ENCODE assay signal across 23 cellular contexts in genomic region chr7:270351-270983, GRCh38. TPM values are rescaled to one million over a fixed set of nuclear protein-coding genes. Genes with fewer than 3 reads are reported as not detected.
"Had no signal": no experiment of that assay in that cellular context is flagged by ENCODE, and none has a peak within 500 bp of the region (broad histone marks: within the 10 kb centered on the region; RNA-seq: fewer than 3 reads in every experiment).

No MANE protein-coding gene starts in this region.

- H3K4me3 Mint-ChIP-seq: activated CD4-positive, alpha-beta memory T cell treated with anti-CD3 and anti-CD28 coated beads for 36 hours; activated CD4-positive, alpha-beta T cell treated with anti-CD3 and anti-CD28 coated beads for 36 hours; activated naive CD4-positive, alpha-beta T cell treated with anti-CD3 and anti-CD28 coated beads for 36 hours; activated T-helper 1 cell treated with anti-CD3 and anti-CD28 coated beads, Interleukin-12 subunit alpha, Interleukin-12 subunit beta, Interleukin-2, Interleukin-4 antibody, amounts not matched to agents 30 ng/mL and 10 ng/mL and 1 ng/mL, durations not matched to agents 14 hours and 24 hours and 36 hours; effector memory CD8-positive, alpha-beta T cell; natural killer cell treated with Interleukin-12 subunit alpha and Interleukin-12 subunit beta and Interleukin-15 and Interleukin-18, amount 100 ng/mL, for 72 hours; stimulated activated naive CD8-positive, alpha-beta T cell treated with anti-CD3 and anti-CD28 coated beads, Interleukin-15, amount 100 ng/mL, for 72 hours; T-cell; type B pancreatic cell; WTC11 had no signal

- H3K4me1 Mint-ChIP-seq: activated CD4-positive, alpha-beta T cell treated with anti-CD3 and anti-CD28 coated beads for 36 hours; stimulated activated naive CD8-positive, alpha-beta T cell treated with anti-CD3 and anti-CD28 coated beads, Interleukin-15, amount 100 ng/mL, for 72 hours; T-cell; WTC11 had no signal

- H3K27ac ChIP-seq: epithelial cell of prostate, left lung, suprapubic skin had no signal

- H3K27me3 Mint-ChIP-seq: activated CD4-positive, alpha-beta memory T cell treated with anti-CD3 and anti-CD28 coated beads for 36 hours; activated CD4-positive, alpha-beta T cell treated with anti-CD3 and anti-CD28 coated beads for 36 hours; stimulated activated naive CD8-positive, alpha-beta T cell treated with anti-CD3 and anti-CD28 coated beads, Interleukin-15, amount 100 ng/mL, for 72 hours; T-cell had no signal

- H3K9me3 ChIP-seq: suprapubic skin had no signal

- DNase-seq: activated CD4-positive, alpha-beta memory T cell treated with anti-CD3 and anti-CD28 coated beads for 36 hours; activated CD4-positive, alpha-beta T cell treated with anti-CD3 and anti-CD28 coated beads for 36 hours; activated naive CD4-positive, alpha-beta T cell treated with anti-CD3 and anti-CD28 coated beads for 36 hours; activated T-cell treated with anti-CD3 and anti-CD28 coated beads for 4 hours; dermis blood vessel endothelial cell; effector memory CD8-positive, alpha-beta T cell; foreskin fibroblast; SIG-M5; stimulated activated naive CD8-positive, alpha-beta T cell treated with anti-CD3 and anti-CD28 coated beads, Interleukin-15, amount 100 ng/mL, for 72 hours; T-cell had no signal

- H3K36me3 Mint-ChIP-seq: natural killer cell treated with Interleukin-12 subunit alpha and Interleukin-12 subunit beta and Interleukin-15 and Interleukin-18, amount 100 ng/mL, for 72 hours; type B pancreatic cell had no signal

- H3K36me3 ChIP-seq: left lung, suprapubic skin had no signal

- H3K4me1 ChIP-seq: left lung, suprapubic skin had no signal

- H3K4me3 ChIP-seq: left lung, suprapubic skin had no signal

- H3K27ac Mint-ChIP-seq: activated CD4-positive, alpha-beta memory T cell treated with anti-CD3 and anti-CD28 coated beads for 36 hours; activated CD4-positive, alpha-beta T cell treated with anti-CD3 and anti-CD28 coated beads for 36 hours; activated naive CD4-positive, alpha-beta T cell treated with anti-CD3 and anti-CD28 coated beads for 36 hours; activated T-helper 1 cell treated with anti-CD3 and anti-CD28 coated beads, Interleukin-12 subunit alpha, Interleukin-12 subunit beta, Interleukin-2, Interleukin-4 antibody, amounts not matched to agents 30 ng/mL and 10 ng/mL and 1 ng/mL, durations not matched to agents 14 hours and 24 hours and 36 hours; effector memory CD8-positive, alpha-beta T cell; natural killer cell treated with Interleukin-12 subunit alpha and Interleukin-12 subunit beta and Interleukin-15 and Interleukin-18, amount 100 ng/mL, for 72 hours; T-cell; type B pancreatic cell; WTC11 had no signal

RNA-seq across cellular contexts. Expression of gene FOXL3, which starts 19.5 kb away (rescaled TPM):
- total RNA-seq: activated CD4-positive, alpha-beta memory T cell treated with anti-CD3 and anti-CD28 coated beads for 36 hours; activated CD4-positive, alpha-beta T cell treated with anti-CD3 and anti-CD28 coated beads for 36 hours; activated naive CD4-positive, alpha-beta T cell treated with anti-CD3 and anti-CD28 coated beads for 36 hours; activated T-helper 1 cell treated with anti-CD3 and anti-CD28 coated beads, Interleukin-12 subunit alpha, Interleukin-12 subunit beta, Interleukin-2, Interleukin-4 antibody, amounts not matched to agents 30 ng/mL and 10 ng/mL and 1 ng/mL, durations not matched to agents 14 hours and 24 hours and 36 hours; astrocyte; bronchial epithelial cell; cerebellum; dermis blood vessel endothelial cell; glomerular endothelial cell; left lung; mesenteric fat pad; natural killer cell treated with Interleukin-12 subunit alpha and Interleukin-12 subunit beta and Interleukin-15 and Interleukin-18, amount 100 ng/mL, for 72 hours; skeletal muscle tissue; suprapubic skin; T-cell; WTC11 had no signal
